Comparison of ENCODE assay signal across 8 cellular contexts in the genomic region with DNA sequence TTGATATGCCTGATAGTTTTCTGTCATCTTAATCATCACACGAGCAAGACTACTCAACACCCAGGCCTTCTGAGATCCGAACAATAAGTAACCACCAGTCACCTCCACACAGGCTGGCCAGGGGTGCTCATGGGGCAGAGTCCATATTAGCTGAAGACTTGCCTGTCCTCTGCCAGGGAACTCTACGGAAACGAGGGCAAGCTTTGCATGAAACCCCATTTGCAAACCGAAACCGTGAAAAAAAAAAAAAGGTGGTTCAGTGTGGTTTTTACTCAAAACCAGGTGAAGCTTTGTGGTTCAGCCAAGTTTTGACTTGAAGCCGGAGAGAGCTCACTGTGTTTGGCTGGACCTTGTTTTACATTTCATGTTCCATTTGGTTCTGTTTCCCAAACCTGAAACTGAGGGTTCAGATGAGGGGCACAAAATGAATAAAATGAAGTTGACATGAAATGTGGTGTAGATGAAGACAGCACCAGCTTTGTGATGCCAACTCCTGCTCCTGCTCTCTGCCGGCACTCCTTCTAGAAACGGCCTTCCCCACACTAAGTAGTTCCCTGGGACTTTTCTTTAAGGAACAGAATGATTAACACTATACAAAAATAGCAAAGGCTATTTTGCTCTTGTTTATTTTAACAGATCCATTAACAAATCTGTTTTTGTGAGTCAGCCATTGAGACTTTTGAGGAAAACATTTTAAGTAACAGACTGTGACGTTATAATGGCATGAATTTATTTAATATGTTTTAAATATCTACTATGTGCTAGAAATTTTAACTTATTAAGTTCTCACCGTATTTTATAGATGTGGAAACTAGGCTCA.
DNase-seq lines count a peak whose midpoint lies in the region; ATAC-seq lines count a peak whose summit lies in the region.

No MANE protein-coding gene starts in this region.

- DNase-seq in CD4-positive, alpha-beta memory T cell = peak; percentile 74 to 81 (median 79)
- DNase-seq in activated naive CD4-positive, alpha-beta T cell treated with anti-CD3 and anti-CD28 coated beads, Interleukin-2, amount 50 U/mL, for 16 hours = peak; percentile 47
- DNase-seq in SKM-1 (lab: John Stamatoyannopoulos, UW; ENCODE audit: unreplicated experiment) = no peak
- DNase-seq in COLO829 (ENCODE audit: low spot score) = no peak
- DNase-seq in islet precursor cell = no peak
- no peak for DNase-seq in NCI-H2081 treated with DMSO at 0.1 percent for 48 hours (lab: John Stamatoyannopoulos, UW)

- CTCF ChIA-PET in CD4-positive, alpha-beta memory T cell (lab: Charles Lee; ENCODE audit: partially characterized antibody) = interaction anchor here (0.5 to 3.3 kb wide), 14 partner anchors 9 to 229 kb away, joined by 3 to 16 read pairs (median 4); no protein-coding TSS in a partner anchor

- peaks cover 72 to 94% (median 82%) of the 10 kb centered on the region in 4 donors for H3K4me1 Mint-ChIP-seq in CD4-positive, alpha-beta memory T cell

- H3K27me3 Mint-ChIP-seq in CD4-positive, alpha-beta memory T cell = no peaks in the 10 kb centered on the region

- H3K27me3 ChIP-seq in CD4-positive, alpha-beta memory T cell (ENCODE audit: insufficient read depth, low read length) = no peaks in the 10 kb centered on the region

- H3K9me3 ChIP-seq in CD4-positive, alpha-beta memory T cell (ENCODE audit: control insufficient read depth in 1 of 2, low read length in 2 of 2) = no peaks in the 10 kb centered on the region

- ATAC-seq in GM21447 (IDR thresholded peaks at IDR 0.05; ENCODE audit: unreplicated experiment) = peak; percentile 92
- peak; percentile 77 for ATAC-seq in HG03565 (IDR thresholded peaks at IDR 0.05; ENCODE audit: unreplicated experiment)

- H3K36me3 Mint-ChIP-seq in CD4-positive, alpha-beta memory T cell = peaks cover 15 to 18% of the 10 kb centered on the region in 2 donors

- POLR2A ChIA-PET in CD4-positive, alpha-beta memory T cell (lab: Charles Lee; ENCODE audit: partially characterized antibody) = interaction anchor here (0.6 to 6.2 kb wide), 16 partner anchors 10 to 253 kb away, joined by 3 to 46 read pairs (median 5); no protein-coding TSS in a partner anchor

- H3K36me3 ChIP-seq in CD4-positive, alpha-beta memory T cell (ENCODE audit: insufficient read depth, low read length) = no peaks in the 10 kb centered on the region

- no peaks in the 10 kb centered on the region for H3K9me3 Mint-ChIP-seq in CD4-positive, alpha-beta memory T cell

- H3K27ac ChIP-seq in CD4-positive, alpha-beta memory T cell (ENCODE audit: low read depth, low read length) = peak overlapping the region; percentile 37

- H3K4me3 Mint-ChIP-seq in CD4-positive, alpha-beta memory T cell = peak overlapping the region; percentile 38 to 92 (median 83)

- peak overlapping the region; percentile 84 to 98 (median 93) for H3K27ac Mint-ChIP-seq in CD4-positive, alpha-beta memory T cell

- H3K4me1 ChIP-seq in CD4-positive, alpha-beta memory T cell (ENCODE audit: insufficient read depth, low read length) = peaks cover 82% of the 10 kb centered on the region

- intact Hi-C loops in CD4-positive, alpha-beta memory T cell (cut with micrococcal nuclease) = loop anchor here (1.0 to 2.0 kb wide), 6 partner anchors 9 to 86 kb away; a partner anchor contains a TSS

- peak overlapping the region in 1 of 2 donors; percentile 21 for H3K4me3 ChIP-seq in CD4-positive, alpha-beta memory T cell (ENCODE audit: low read length in 2 of 2)

Comparison
In these comparisons a context has a peak if more than half of its experiments do, and no peak if none do; other contexts are left out.
1. DNase-seq: peak in CD4-positive, alpha-beta memory T cell (5 of 5) and activated naive CD4-positive, alpha-beta T cell treated with anti-CD3 and anti-CD28 coated beads, Interleukin-2, amount 50 U/mL, for 16 hours (single experiment); none in SKM-1 (single experiment), COLO829 (single experiment), islet precursor cell (single experiment) and NCI-H2081 treated with DMSO at 0.1 percent for 48 hours (single experiment).